13 cellular contexts compared by ENCODE assay signal in the genomic region with DNA sequence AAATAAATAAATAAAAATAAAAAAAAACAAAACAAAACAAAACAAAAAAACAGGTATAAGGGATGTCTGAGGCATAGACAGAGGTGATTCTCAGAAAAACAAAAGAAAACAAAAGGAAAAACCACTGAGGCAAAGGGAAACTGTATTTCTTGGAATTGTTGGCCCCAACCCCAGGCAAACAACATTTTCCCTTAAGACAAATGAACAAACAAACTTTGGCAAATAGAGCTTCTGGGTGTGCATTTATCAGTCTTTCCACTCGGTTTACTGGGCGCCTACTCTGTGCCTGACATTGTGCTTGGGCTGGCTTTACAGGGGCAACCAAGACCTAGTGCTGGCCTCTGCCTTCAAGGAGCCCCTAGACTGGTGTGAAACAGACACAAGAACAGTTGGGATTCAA. TPM values are rescaled to one million over a fixed set of nuclear protein-coding genes. Genes with fewer than 3 reads are reported as not detected.
DNase-seq lines count a peak whose midpoint lies in the region; ATAC-seq and TF ChIP-seq lines count a peak whose summit lies in the region.
"Had no signal": no experiment of that assay in that cellular context is flagged by ENCODE, and none has a peak within 500 bp of the region (broad histone marks: within the 10 kb centered on the region; RNA-seq: fewer than 3 reads in every experiment).

No MANE protein-coding gene starts in this region.

- peak overlapping the region; percentile 45 for H3K4ac ChIP-seq in IMR-90 (ENCODE audit: low read depth, low read length)

- TF ChIP-seq CTCF in C4-2B (conservative IDR thresholded peaks at IDR 0.05): no peak
- TF ChIP-seq CTCF in IMR-90 (conservative IDR thresholded peaks at IDR 0.05; ENCODE audit: low read depth, low read length): no peak
- TF ChIP-seq CTCF in colonic mucosa (IDR thresholded peaks at IDR 0.05): no peak
- no peak for TF ChIP-seq CTCF in sigmoid colon (IDR thresholded peaks at IDR 0.05)
- no peak for TF ChIP-seq CTCF in SK-N-SH (IDR thresholded peaks at IDR 0.05)
- TF ChIP-seq CTCF in MM.1S (IDR thresholded peaks at IDR 0.05; ENCODE audit: low read length): no peak

- no peaks in the 10 kb centered on the region for H4K20me1 ChIP-seq in IMR-90 (ENCODE audit: insufficient read depth, low read length)
- no peaks in the 10 kb centered on the region for H4K20me1 ChIP-seq in SK-N-SH (ENCODE audit: insufficient read depth)
- H4K20me1 ChIP-seq in MM.1S (ENCODE audit: insufficient read depth, low read length): no peaks in the 10 kb centered on the region

- no peak for TF ChIP-seq EP300 in sigmoid colon (IDR thresholded peaks at IDR 0.05)
- TF ChIP-seq EP300 in SK-N-SH (IDR thresholded peaks at IDR 0.05; ENCODE audit: borderline replicate concordance in 1 of 2, low read depth in 1 of 2, low read length in 1 of 2): no peak

- H2BK120ac ChIP-seq in IMR-90 (ENCODE audit: low read depth, low read length): peak overlapping the region; percentile 79

- CTCF ChIA-PET in IMR-90 (lab: Yijun Ruan, JAX) (no interaction called here), SK-N-SH (lab: Yijun Ruan, JAX) (interaction anchor here (0.9 to 1.7 kb wide), 2 partner anchors 56 to 302 kb away, joined by 4 to 10 read pairs; no protein-coding TSS in a partner anchor)

- H3K27me3 ChIP-seq in IMR-90 (ENCODE audit: control insufficient read depth, insufficient read depth, low read length) (no peaks in the 10 kb centered on the region), colonic mucosa (no peaks in the 10 kb centered on the region), sigmoid colon (no peaks in the 10 kb centered on the region), SK-N-SH (ENCODE audit: insufficient read depth) (no peaks in the 10 kb centered on the region), MM.1S (replicated peaks; ENCODE audit: insufficient read depth, low read length) (0 out of 2 replicates have a peak, but pooled peaks cover 3% of the 10 kb centered on the region)

- H3K9me3 ChIP-seq in IMR-90 (ENCODE audit: control insufficient read depth, insufficient read depth, low read length) (no peaks in the 10 kb centered on the region), colonic mucosa (no peaks in the 10 kb centered on the region), sigmoid colon (no peaks in the 10 kb centered on the region), SK-N-SH (no peaks in the 10 kb centered on the region), MM.1S (replicated peaks; ENCODE audit: insufficient read depth, low read length) (no peaks in the 10 kb centered on the region)

- DNase-seq in IMR-90 (no peak), colonic mucosa (no peak), sigmoid colon (no peak), SK-N-SH (no peak), MM.1S (no peak), DMS153 treated with DMSO at 0.1 percent for 48 hours (lab: John Stamatoyannopoulos, UW; ENCODE audit: unreplicated experiment) (no peak)
- DNase-seq: CD8-positive, alpha-beta memory T cell; effector memory CD4-positive, alpha-beta T cell; foreskin fibroblast; NCI-H2171; stimulated activated CD4-positive, alpha-beta T cell treated with anti-CD3 and anti-CD28 coated beads, Interleukin-1b, Interleukin-23, amount 100 ng/mL, for 48 hours had no signal

- peaks cover 33% of the 10 kb centered on the region for H3K4me1 ChIP-seq in IMR-90 (ENCODE audit: control insufficient read depth, insufficient read depth, low read length)
- peaks cover 36% of the 10 kb centered on the region for H3K4me1 ChIP-seq in colonic mucosa
- H3K4me1 ChIP-seq in sigmoid colon: peaks cover 2 to 58% (median 53%) of the 10 kb centered on the region in 4 donors
- peaks cover 41 to 49% of the 10 kb centered on the region in 2 experiments for H3K4me1 ChIP-seq in SK-N-SH (ENCODE audit: control insufficient read depth in 1 of 2, insufficient read depth in 2 of 2, low read depth in 1 of 2, low read length in 1 of 2)
- H3K4me1 ChIP-seq in MM.1S (ENCODE audit: low read length): no peaks in the 10 kb centered on the region

- intact Hi-C loops in IMR-90 (cut with micrococcal nuclease): no loop called here
- intact Hi-C loops in colonic mucosa (cut with DNase I): no loop called here
- intact Hi-C loops in sigmoid colon (cut with DNase I): no loop called here

- H4K5ac ChIP-seq in IMR-90 (ENCODE audit: low read depth, low read length): peak overlapping the region; percentile 86

- H2AK9ac ChIP-seq in IMR-90 (replicated peaks; ENCODE audit: low read depth, low read length, poor library complexity): no peak overlapping the region

- WGBS in IMR-90 (ENCODE audit: extremely low coverage in 2 of 2, insufficient read length in 1 of 2), 2 experiments: no CpG with 5 or more reads among the region's 2 CpGs
- 24 to 71% methylated on average over 2 of the region's 2 CpGs for WGBS in sigmoid colon, 2 donors
- WGBS in SK-N-SH (ENCODE audit: low lambda C conversion rate): 73% methylated on average over 2 of the region's 2 CpGs

- H4K8ac ChIP-seq in IMR-90 (ENCODE audit: low read depth in 2 of 2, low read length in 2 of 2): peak overlapping the region; percentile 63 to 64; a peak in 2 of 4 replicates

- H3K36me3 ChIP-seq in IMR-90 (ENCODE audit: control insufficient read depth, insufficient read depth, low read length): no peaks in the 10 kb centered on the region
- H3K36me3 ChIP-seq in colonic mucosa: no peaks in the 10 kb centered on the region
- H3K36me3 ChIP-seq in sigmoid colon: no peaks in the 10 kb centered on the region
- H3K36me3 ChIP-seq in SK-N-SH (replicated peaks in 1 of 2; ENCODE audit: control insufficient read depth in 1 of 2, insufficient read depth in 2 of 2, low read length in 1 of 2): no peaks in the 10 kb centered on the region
- H3K36me3 ChIP-seq in MM.1S (replicated peaks; ENCODE audit: insufficient read depth, low read length): no peaks in the 10 kb centered on the region

- no TSS peak for BruUV-seq in IMR-90 (replicated peaks; lab: Mats Ljungman, UMichigan)

- no peak overlapping the region for H2BK5ac ChIP-seq in IMR-90 (ENCODE audit: low read depth, low read length, poor library complexity, severe bottlenecking)

- no peak for TF ChIP-seq RAD21 in IMR-90 (IDR thresholded peaks at IDR 0.05; ENCODE audit: low read length)
- TF ChIP-seq RAD21 in SK-N-SH (IDR thresholded peaks at IDR 0.05; ENCODE audit: low read length): no peak

- no peaks in the 10 kb centered on the region for H3K9me2 ChIP-seq in SK-N-SH
- H3K9me2 ChIP-seq in MM.1S (replicated peaks; ENCODE audit: insufficient read depth, low read length): no peaks in the 10 kb centered on the region

- no peak overlapping the region for H2AFZ ChIP-seq in IMR-90 (replicated peaks; ENCODE audit: low read length, poor library complexity)
- H2AFZ ChIP-seq in SK-N-SH (ENCODE audit: low read depth): no peak overlapping the region
- no peak overlapping the region for H2AFZ ChIP-seq in MM.1S (ENCODE audit: low read length)

- no peak overlapping the region for H3K56ac ChIP-seq in IMR-90 (ENCODE audit: extremely low read depth, insufficient read depth, low read length)

- H3K27ac ChIP-seq in C4-2B: peak overlapping the region; percentile 85
- H3K27ac ChIP-seq in IMR-90 (ENCODE audit: insufficient read depth, low read length): peak overlapping the region; percentile 41; the same call in 1 of the 2 replicates
- H3K27ac ChIP-seq in colonic mucosa: peak overlapping the region; percentile 65
- H3K27ac ChIP-seq in sigmoid colon: peak overlapping the region in 3 of 4 donors; percentile 85 to 90 (median 89)
- peak overlapping the region in 1 of 2 experiments; percentile 64; a peak in 1 of 4 replicates for H3K27ac ChIP-seq in SK-N-SH (ENCODE audit: low read depth in 2 of 2, low read length in 1 of 2)
- no peak overlapping the region for H3K27ac ChIP-seq in MM.1S (ENCODE audit: low read length)

- POLR2A ChIA-PET in IMR-90 (lab: Charles Lee; ENCODE audit: unreplicated experiment) (no interaction called here), SK-N-SH (lab: Yijun Ruan, JAX) (no interaction called here)

- TF ChIP-seq POLR2A in IMR-90 (IDR thresholded peaks at IDR 0.05; ENCODE audit: low read depth, low read length) (no peak), sigmoid colon (IDR thresholded peaks at IDR 0.05) (no peak)

- H3K4me3 ChIP-seq in IMR-90 (ENCODE audit: insufficient read depth, low read depth, low read length) (no peak overlapping the region), colonic mucosa (no peak overlapping the region), sigmoid colon (no peak overlapping the region), SK-N-SH (ENCODE audit: low read depth in 2 of 2, low read length in 1 of 2) (no peak overlapping the region), MM.1S (ENCODE audit: low read length) (no peak overlapping the region)

- H2AK5ac ChIP-seq in IMR-90 (ENCODE audit: low read depth, low read length): peak overlapping the region; percentile 83

- dilution Hi-C loops in IMR-90 (cut with HindIII; ENCODE audit: low sequenced_read_pairs, unreplicated experiment): no loop called here

- H3K23ac ChIP-seq in IMR-90 (ENCODE audit: low read depth, low read length): no peak overlapping the region; the same call in 1 of the 2 replicates

- peak overlapping the region; percentile 73; the same call in 1 of the 2 replicates for H3K14ac ChIP-seq in IMR-90 (replicated peaks; ENCODE audit: low read depth, low read length)

- peak overlapping the region; percentile 78 for H2BK20ac ChIP-seq in IMR-90 (ENCODE audit: low read depth, low read length)

- H3K79me2 ChIP-seq in SK-N-SH (ENCODE audit: insufficient read depth) (no peaks in the 10 kb centered on the region), MM.1S (ENCODE audit: low read length) (no peaks in the 10 kb centered on the region)

- H2BK15ac ChIP-seq in IMR-90 (ENCODE audit: low read depth, low read length): peak overlapping the region; percentile 72; the same call in 2 of the 3 replicates

- H4K91ac ChIP-seq in IMR-90 (ENCODE audit: insufficient read depth, low read depth, low read length): peak overlapping the region; percentile 69

- peaks cover 22% of the 10 kb centered on the region for H3K9me1 ChIP-seq in IMR-90 (ENCODE audit: insufficient read depth, low read length)

- ATAC-seq in IMR-90 (ENCODE audit: low read depth): no peak
- ATAC-seq: activated CD4-positive, CD25-positive, alpha-beta regulatory T cell treated with anti-CD3 and anti-CD28 coated beads, Interleukin-2, amount 50 U/mL, for 24 hours had no signal

- H3K4me2 ChIP-seq in IMR-90 (ENCODE audit: low read depth, low read length): no peak overlapping the region
- no peak overlapping the region for H3K4me2 ChIP-seq in SK-N-SH
- H3K4me2 ChIP-seq in MM.1S (ENCODE audit: low read depth, low read length): no peak overlapping the region

- H3K18ac ChIP-seq in IMR-90 (ENCODE audit: low read depth, low read length): peak overlapping the region; percentile 89; the same call in 1 of the 2 replicates

- H3K9ac ChIP-seq in IMR-90 (ENCODE audit: low read depth, low read length): no peak overlapping the region
- H3K9ac ChIP-seq in colonic mucosa (ENCODE audit: low read depth in 2 of 2, low read length in 2 of 2): peak overlapping the region in 1 of 2 donors; percentile 54
- H3K9ac ChIP-seq in SK-N-SH: no peak overlapping the region
- no peak overlapping the region for H3K9ac ChIP-seq in MM.1S (ENCODE audit: low read length)

- in situ Hi-C loops in IMR-90 (cut with MboI; ENCODE audit: low sequenced_read_pairs): no loop called here

- peaks cover 9 to 20% of the 10 kb centered on the region in 2 experiments; a peak in 3 of 4 replicates for H3K79me1 ChIP-seq in IMR-90 (ENCODE audit: low read depth in 1 of 2, low read length in 2 of 2)

- peaks cover 25% of the 10 kb centered on the region for H3F3A ChIP-seq in SK-N-SH (replicated peaks; ENCODE audit: insufficient read depth)
- no peaks in the 10 kb centered on the region for H3F3A ChIP-seq in MM.1S (ENCODE audit: insufficient read depth, low read length)

RNA-seq across cellular contexts. Expression of gene IER3, which starts 33.7 kb away (rescaled TPM):
- 38.4 and 65.8 TPM in 2 replicates for total RNA-seq in IMR-90 (2012; rRNA removed)
- polyA plus RNA-seq in IMR-90 (2012; rRNA removed): 159 and 163 TPM in 2 replicates
- 156 and 229 TPM in 2 replicates for polyA plus RNA-seq in IMR-90 (2012; cell fraction: cytosol; rRNA removed)
- polyA plus RNA-seq in IMR-90 (2012; cell fraction: nucleus; rRNA removed; ENCODE audit: low replicate concordance): 349 and 418 TPM in 2 replicates
- 10 to 100 TPM; 47.2 to 92.8 TPM for total RNA-seq in colonic mucosa
- 10 to 100 TPM; 20.1 to 65.3 (median 21.9) TPM for total RNA-seq in sigmoid colon
- polyA plus RNA-seq in sigmoid colon: 100 to 1,000 TPM; 133 to 193 (median 153) TPM
- 12.9 and 14.0 TPM in 2 replicates for polyA plus RNA-seq in SK-N-SH (2012; rRNA removed)
- polyA plus RNA-seq in SK-N-SH (2012; cell fraction: cytosol; rRNA removed): 12.4 and 16.7 TPM in 2 replicates
- 27.7 and 30.1 TPM in 2 replicates for polyA plus RNA-seq in SK-N-SH (2012; cell fraction: nucleus; rRNA removed)

RNA-seq across cellular contexts. Expression of gene FLOT1, which starts 35.5 kb away (rescaled TPM):
- 96.2 and 104 TPM in 2 replicates for total RNA-seq in IMR-90 (2012; rRNA removed)
- 161 and 162 TPM in 2 replicates for polyA plus RNA-seq in IMR-90 (2012; rRNA removed)
- polyA plus RNA-seq in IMR-90 (2012; cell fraction: cytosol; rRNA removed): 135 and 169 TPM in 2 replicates
- polyA plus RNA-seq in IMR-90 (2012; cell fraction: nucleus; rRNA removed; ENCODE audit: low replicate concordance): 193 and 211 TPM in 2 replicates
- 100 to 1,000 TPM; 130 to 158 TPM for total RNA-seq in colonic mucosa
- 100 to 1,000 TPM; 141 to 206 (median 160) TPM for total RNA-seq in sigmoid colon
- 100 to 1,000 TPM; 174 to 194 (median 188) TPM for polyA plus RNA-seq in sigmoid colon
- polyA plus RNA-seq in SK-N-SH (2012; rRNA removed): 457 and 462 TPM in 2 replicates
- 377 and 388 TPM in 2 replicates for polyA plus RNA-seq in SK-N-SH (2012; cell fraction: cytosol; rRNA removed)
- 492 and 506 TPM in 2 replicates for polyA plus RNA-seq in SK-N-SH (2012; cell fraction: nucleus; rRNA removed)

RNA-seq across cellular contexts. Expression of gene TUBB, which starts 57.8 kb away (rescaled TPM):
- 1,207 and 1,401 TPM in 2 replicates for total RNA-seq in IMR-90 (2012; rRNA removed)
- polyA plus RNA-seq in IMR-90 (2012; rRNA removed): 2,004 and 2,008 TPM in 2 replicates
- polyA plus RNA-seq in IMR-90 (2012; cell fraction: cytosol; rRNA removed): 811 and 1,574 TPM in 2 replicates
- polyA plus RNA-seq in IMR-90 (2012; cell fraction: nucleus; rRNA removed; ENCODE audit: low replicate concordance): 419 and 725 TPM in 2 replicates
- total RNA-seq in colonic mucosa: 100 to 1,000 TPM; 213 to 605 TPM
- total RNA-seq in sigmoid colon: 100 to 1,000 TPM; 245 to 287 (median 267) TPM
- 100 to 1,000 TPM in 2 of 3 donors, 10 to 100 TPM in 1; 96.1 to 306 (median 111) TPM for polyA plus RNA-seq in sigmoid colon
- polyA plus RNA-seq in SK-N-SH (2012; rRNA removed): 1,037 and 1,093 TPM in 2 replicates
- polyA plus RNA-seq in SK-N-SH (2012; cell fraction: cytosol; rRNA removed): 629 and 839 TPM in 2 replicates
- 576 and 657 TPM in 2 replicates for polyA plus RNA-seq in SK-N-SH (2012; cell fraction: nucleus; rRNA removed)
